Comparison of ENCODE assay signal across 19 cellular contexts in genomic region chr3:70531838-70532489, GRCh38.
A peak's percentile ranks its signal among the peaks of the same experiment; 100 is the strongest.
DNase-seq lines count a peak whose midpoint lies in the region; ATAC-seq, FAIRE-seq and TF ChIP-seq lines count a peak whose summit lies in the region.
"Had no signal": no experiment of that assay in that cellular context is flagged by ENCODE, and none has a peak within 500 bp of the region (broad histone marks: within the 10 kb centered on the region; RNA-seq: fewer than 3 reads in every experiment).

No MANE protein-coding gene starts in this region.

- no peak overlapping the region for H3K27ac Mint-ChIP-seq in H9
- H3K27ac Mint-ChIP-seq: CD4-positive, alpha-beta memory T cell; IgD-negative memory B cell had no signal

- TF ChIP-seq POLR2A in A549 (IDR thresholded peaks at IDR 0.05; ENCODE audit: low read length): no peak
- TF ChIP-seq POLR2A in esophagus muscularis mucosa (IDR thresholded peaks at IDR 0.05; ENCODE audit: low read depth): no peak
- TF ChIP-seq POLR2A in tibial nerve (IDR thresholded peaks at IDR 0.05): no peak

- H3K79me1 ChIP-seq in H9 (ENCODE audit: insufficient read depth, low read depth, low read length, poor library complexity, severe bottlenecking) (no peaks in the 10 kb centered on the region), neuronal stem cell (ENCODE audit: low read depth, low read length) (no peaks in the 10 kb centered on the region)

- TF ChIP-seq RAD21 in A549 (conservative IDR thresholded peaks at IDR 0.05 in 1 of 2, IDR thresholded peaks at IDR 0.05 in 1 of 2): no peak

- peaks cover 41% of the 10 kb centered on the region for H3K27me3 Mint-ChIP-seq in H9 (ENCODE audit: low read depth)

- no peak for TF ChIP-seq EP300 in A549 (IDR thresholded peaks at IDR 0.05)
- TF ChIP-seq EP300 in esophagus muscularis mucosa (IDR thresholded peaks at IDR 0.05): no peak
- TF ChIP-seq EP300 in tibial nerve (IDR thresholded peaks at IDR 0.05): no peak

- H4K5ac ChIP-seq in H9 (ENCODE audit: insufficient read length, low read depth, low read length): no peak overlapping the region

- H3K79me2 ChIP-seq in H9 (ENCODE audit: insufficient read depth, low read length): no peaks in the 10 kb centered on the region

- H3K4me2 ChIP-seq in A549 (no peak overlapping the region), H9 (ENCODE audit: insufficient read depth, insufficient read length, low read length) (no peak overlapping the region), neuronal stem cell (ENCODE audit: insufficient read depth, low read length, poor library complexity, severe bottlenecking) (no peak overlapping the region)
- H3K4me2 ChIP-seq: BLaER1 treated with 17β-estradiol and CSF1 and Interleukin-3, amounts not matched to agents 10 nM and 100 nM; KMS-11 had no signal

- FAIRE-seq in A549 (lab: Jason Lieb, UNC): peak; percentile 13
- FAIRE-seq: GM12878 had no signal

- H2AFZ ChIP-seq in H9 (ENCODE audit: low read length) (no peak overlapping the region), neuronal stem cell (ENCODE audit: low read length) (no peak overlapping the region)

- H2BK5ac ChIP-seq in H9 (ENCODE audit: insufficient read length, low read length) (no peak overlapping the region), neuronal stem cell (ENCODE audit: low read length) (no peak overlapping the region)

- no peaks in the 10 kb centered on the region; a peak in 2 of 7 replicates for H3K36me3 Mint-ChIP-seq in H9 (ENCODE audit: insufficient read depth in 1 of 3, low read depth in 3 of 3)
- H3K36me3 Mint-ChIP-seq: CD4-positive, alpha-beta memory T cell; IgD-negative memory B cell had no signal

- no peaks in the 10 kb centered on the region; a peak in 1 of 5 replicates for H3K9me3 Mint-ChIP-seq in H9
- H3K9me3 Mint-ChIP-seq: CD4-positive, alpha-beta memory T cell; IgD-negative memory B cell had no signal

- no peak overlapping the region for H4K91ac ChIP-seq in H9 (ENCODE audit: insufficient read length, low read depth, low read length)
- peak overlapping the region; percentile 22 for H4K91ac ChIP-seq in neuronal stem cell (ENCODE audit: low read depth, low read length, poor library complexity)

- DNase-seq in A549 (ENCODE audit: low read depth in 1 of 2, low spot score in 1 of 2) (no peak), H9 (peak; percentile 43), esophagus muscularis mucosa (ENCODE audit: extremely low spot score) (no peak), neuronal stem cell (ENCODE audit: low spot score) (no peak), cardiac septum (ENCODE audit: low spot score) (no peak), occipital lobe (lab: John Stamatoyannopoulos, UW) (no peak), tibial nerve (ENCODE audit: low spot score in 2 of 2) (no peak)
- no peak for DNase-seq in activated CD4-positive, alpha-beta T cell treated with anti-CD3 and anti-CD28 coated beads, Interleukin-2, amount 50 U/mL, for 48 hours
- DNase-seq: GDM1, MM.1S, NCI-H1694 treated with DMSO at 0.1 percent for 48 hours, NCI-H2227 treated with DMSO at 0.1 percent for 48 hours had no signal

- H2BK120ac ChIP-seq in H9 (ENCODE audit: low read depth, low read length, poor library complexity, severe bottlenecking) (no peak overlapping the region), neuronal stem cell (ENCODE audit: low read depth, low read length) (no peak overlapping the region)

- H3K4me3 ChIP-seq in A549: no peak overlapping the region
- no peak overlapping the region for H3K4me3 ChIP-seq in esophagus muscularis mucosa
- H3K4me3 ChIP-seq in neuronal stem cell (ENCODE audit: low read length in 2 of 2): no peak overlapping the region
- H3K4me3 ChIP-seq in tibial nerve: no peak overlapping the region
- H3K4me3 ChIP-seq: BLaER1 treated with 17β-estradiol and CSF1 and Interleukin-3, amounts not matched to agents 10 nM and 100 nM; GM12878 had no signal

- H3K27ac ChIP-seq in A549 (no peak overlapping the region), H9 (ENCODE audit: insufficient read length, low read depth, low read length) (no peak overlapping the region), esophagus muscularis mucosa (replicated peaks in 1 of 4) (peak overlapping the region in 3 of 4 donors; percentile 5 to 24 (median 8)), neuronal stem cell (replicated peaks; ENCODE audit: low read length) (no peak overlapping the region), tibial nerve (no peak overlapping the region)
- H3K27ac ChIP-seq: BLaER1 treated with 17β-estradiol and CSF1 and Interleukin-3, amounts not matched to agents 10 nM and 100 nM; KMS-11; RWPE1 had no signal

- H3K36me3 ChIP-seq in esophagus muscularis mucosa: no peaks in the 10 kb centered on the region
- H3K36me3 ChIP-seq in neuronal stem cell (replicated peaks in 1 of 2; ENCODE audit: control insufficient read depth in 2 of 2, insufficient read depth in 2 of 2, low read length in 2 of 2): no peaks in the 10 kb centered on the region
- no peaks in the 10 kb centered on the region for H3K36me3 ChIP-seq in tibial nerve
- H3K36me3 ChIP-seq: BLaER1 treated with 17β-estradiol and CSF1 and Interleukin-3, amounts not matched to agents 10 nM and 100 nM had no signal

- no peaks in the 10 kb centered on the region for H3K23me2 ChIP-seq in H9 (ENCODE audit: insufficient read length, low read depth, low read length, poor library complexity, severe bottlenecking)

- H3K23ac ChIP-seq in H9 (ENCODE audit: insufficient read length, low read depth, low read length): no peak overlapping the region
- no peak overlapping the region for H3K23ac ChIP-seq in neuronal stem cell (ENCODE audit: low read depth, low read length, poor library complexity)

- H2AK5ac ChIP-seq in H9 (ENCODE audit: insufficient read length, low read length): no peak overlapping the region
- peak overlapping the region; percentile 24 for H2AK5ac ChIP-seq in neuronal stem cell (ENCODE audit: low read depth, low read length)

- peaks cover 54 to 61% of the 10 kb centered on the region in 2 experiments for H3K4me1 Mint-ChIP-seq in H9
- H3K4me1 Mint-ChIP-seq: CD4-positive, alpha-beta memory T cell had no signal

- POLR2A ChIA-PET in A549 (lab: Yijun Ruan, JAX): no interaction called here

- 70% methylated on average over 10 of the region's 10 CpGs for WGBS in A549 (ENCODE audit: missing lambda C conversion rate)
- no CpG with 5 or more reads among the region's 10 CpGs for WGBS in H9 (ENCODE audit: extremely low coverage, insufficient read length, low lambda C conversion rate)
- 81% methylated on average over 10 of the region's 10 CpGs for WGBS in esophagus muscularis mucosa
- WGBS in neuronal stem cell (ENCODE audit: extremely low coverage in 2 of 2, insufficient read length in 2 of 2, insufficient replicate concordance in 1 of 2), 2 donors: no CpG with 5 or more reads among the region's 10 CpGs
- WGBS in tibial nerve, 2 donors: 88 to 89% methylated on average over 10 of the region's 10 CpGs

- no peak for ATAC-seq in A549
- ATAC-seq: GM12878, HCT116 had no signal

- H2BK12ac ChIP-seq in H9 (ENCODE audit: insufficient read length, low read depth, low read length): no peak overlapping the region
- no peak overlapping the region for H2BK12ac ChIP-seq in neuronal stem cell (ENCODE audit: low read length)

- H3K9me3 ChIP-seq in A549: no peaks in the 10 kb centered on the region
- H3K9me3 ChIP-seq in H9 (ENCODE audit: control insufficient read depth, low read depth, low read length): no peaks in the 10 kb centered on the region
- no peaks in the 10 kb centered on the region for H3K9me3 ChIP-seq in esophagus muscularis mucosa
- no peaks in the 10 kb centered on the region for H3K9me3 ChIP-seq in neuronal stem cell (replicated peaks in 1 of 2; ENCODE audit: control insufficient read depth in 2 of 2, insufficient read depth in 1 of 2, low read depth in 1 of 2, low read length in 2 of 2)
- H3K9me3 ChIP-seq in tibial nerve: no peaks in the 10 kb centered on the region
- H3K9me3 ChIP-seq: BLaER1 treated with 17β-estradiol and CSF1 and Interleukin-3, amounts not matched to agents 10 nM and 100 nM had no signal

- H4K8ac ChIP-seq in H9 (replicated peaks; ENCODE audit: insufficient read length, low read depth, low read length) (no peak overlapping the region), neuronal stem cell (ENCODE audit: low read depth, low read length) (no peak overlapping the region)

- TF ChIP-seq CTCF in A549 (IDR thresholded peaks at IDR 0.05) (no peak), H9 (conservative IDR thresholded peaks at IDR 0.05) (no peak), esophagus muscularis mucosa (IDR thresholded peaks at IDR 0.05) (no peak), tibial nerve (IDR thresholded peaks at IDR 0.05) (no peak)

- no peak overlapping the region for H3K4me3 Mint-ChIP-seq in H9
- H3K4me3 Mint-ChIP-seq: CD4-positive, alpha-beta memory T cell; IgD-negative memory B cell had no signal

- H3K18ac ChIP-seq in H9 (ENCODE audit: insufficient read length, low read depth, low read length) (no peak overlapping the region), neuronal stem cell (ENCODE audit: low read length) (no peak overlapping the region)

- H3K4me1 ChIP-seq in A549: no peaks in the 10 kb centered on the region
- peaks cover 9% of the 10 kb centered on the region for H3K4me1 ChIP-seq in H9 (ENCODE audit: insufficient read depth, low read length)
- peaks cover 0 to 28% (median 24%) of the 10 kb centered on the region in 4 donors for H3K4me1 ChIP-seq in esophagus muscularis mucosa
- peaks cover 0 to 5% of the 10 kb centered on the region in 2 donors for H3K4me1 ChIP-seq in neuronal stem cell (ENCODE audit: control insufficient read depth in 2 of 2, insufficient read depth in 1 of 2, low read depth in 1 of 2, low read length in 2 of 2)
- no peaks in the 10 kb centered on the region for H3K4me1 ChIP-seq in tibial nerve
- H3K4me1 ChIP-seq: BLaER1 treated with 17β-estradiol and CSF1 and Interleukin-3, amounts not matched to agents 10 nM and 100 nM had no signal

- no peak overlapping the region for H2BK20ac ChIP-seq in H9 (ENCODE audit: low read depth, low read length, poor library complexity, severe bottlenecking)

- no peak overlapping the region for H3K14ac ChIP-seq in H9 (ENCODE audit: insufficient read depth, low read length)
- H3K14ac ChIP-seq in neuronal stem cell (ENCODE audit: low read length): no peak overlapping the region

- H2BK15ac ChIP-seq in H9 (ENCODE audit: low read depth, low read length) (no peak overlapping the region), neuronal stem cell (ENCODE audit: low read length) (no peak overlapping the region)

- CTCF ChIA-PET in A549 (lab: Yijun Ruan, JAX): interaction anchor here (0.6 to 2.3 kb wide), 10 partner anchors 9 to 1121 kb away, joined by 3 to 6 read pairs (median 3); no protein-coding TSS in a partner anchor

- H3K9ac ChIP-seq in H9 (ENCODE audit: extremely low read depth, insufficient read length, low read length) (no peak overlapping the region), neuronal stem cell (ENCODE audit: low read depth, low read length, poor library complexity) (no peak overlapping the region)
- H3K9ac ChIP-seq: BLaER1 treated with 17β-estradiol and CSF1 and Interleukin-3, amounts not matched to agents 10 nM and 100 nM; KMS-11 had no signal

- no peak overlapping the region for H3T11ph ChIP-seq in H9 (ENCODE audit: low read length)

- no peak overlapping the region for H3K4ac ChIP-seq in H9 (ENCODE audit: low read depth, low read length)
- no peak overlapping the region for H3K4ac ChIP-seq in neuronal stem cell (ENCODE audit: low read length)

- no peaks in the 10 kb centered on the region for H3K27me3 ChIP-seq in H9 (ENCODE audit: insufficient read depth, low read length)
- H3K27me3 ChIP-seq in esophagus muscularis mucosa: no peaks in the 10 kb centered on the region
- H3K27me3 ChIP-seq in neuronal stem cell (ENCODE audit: control insufficient read depth in 3 of 3, insufficient read depth in 3 of 3, low read depth in 1 of 3, low read length in 3 of 3): no peaks in the 10 kb centered on the region
- no peaks in the 10 kb centered on the region for H3K27me3 ChIP-seq in tibial nerve
- H3K27me3 ChIP-seq: BLaER1 treated with 17β-estradiol and CSF1 and Interleukin-3, amounts not matched to agents 10 nM and 100 nM had no signal

- intact Hi-C loops in esophagus muscularis mucosa (cut with DNase I) (loop anchor here (10.0 kb wide), 2 partner anchors 467 to 1123 kb away; no protein-coding TSS in a partner anchor), cardiac septum (cut with DNase I) (loop anchor here (5.0 kb wide), 1 partner anchor 1120 kb away; no protein-coding TSS in a partner anchor)

- no peak overlapping the region for H3K56ac ChIP-seq in H9 (ENCODE audit: insufficient read length, low read depth, low read length)

- no peaks in the 10 kb centered on the region for H4K20me1 ChIP-seq in H9 (ENCODE audit: control insufficient read depth, insufficient read depth, insufficient read length)
- H4K20me1 ChIP-seq: BLaER1 treated with 17β-estradiol and CSF1 and Interleukin-3, amounts not matched to agents 10 nM and 100 nM had no signal

Comparison
In these comparisons a context has a peak if more than half of its experiments do, and no peak if none do; other contexts are left out.
1. H3K27ac ChIP-seq: peak in esophagus muscularis mucosa (3 of 4); none in A549 (0 of 2), H9 (single experiment), neuronal stem cell (single experiment) and tibial nerve (0 of 4).